ENCODE assay signal across 24 cellular contexts in genomic region chr10:48794074-48794473, GRCh38.
"Had no signal": no experiment of that assay in that cellular context is flagged by ENCODE, and none has a peak within 500 bp of the region (broad histone marks: within the 10 kb centered on the region; RNA-seq: fewer than 3 reads in every experiment).

No MANE protein-coding gene starts in this region.

- H3K27ac ChIP-seq: colonic mucosa, gastrocnemius medialis, heart right ventricle, neural progenitor cell, parathyroid adenoma, psoas muscle, spleen, tibial artery, upper lobe of left lung, uterus had no signal

- H3K9ac ChIP-seq: neural progenitor cell, parathyroid adenoma had no signal

- H3K4me3 ChIP-seq: colonic mucosa, gastrocnemius medialis, heart right ventricle, neural progenitor cell, psoas muscle, spleen, tibial artery, upper lobe of left lung, uterus had no signal

- H3K4me1 ChIP-seq: colonic mucosa, gastrocnemius medialis, neural progenitor cell, parathyroid adenoma, psoas muscle, uterus had no signal

- H3K79me2 ChIP-seq: parathyroid adenoma had no signal

- H3K36me3 ChIP-seq: colonic mucosa, gastrocnemius medialis, heart right ventricle, neural progenitor cell, tibial artery, upper lobe of left lung, uterus had no signal

- H3K27me3 ChIP-seq: colonic mucosa, gastrocnemius medialis, heart right ventricle, neural progenitor cell, spleen, tibial artery, upper lobe of left lung, uterus had no signal

- H2AFZ ChIP-seq: neural progenitor cell, parathyroid adenoma had no signal

- H3K4me2 ChIP-seq: neural progenitor cell had no signal

- DNase-seq: colonic mucosa; dermis blood vessel endothelial cell; endodermal cell; gastrocnemius medialis; heart right ventricle; hypothalamus; occipital lobe; psoas muscle; retina; spleen; stimulated activated CD4-positive, alpha-beta T cell treated with anti-CD3 and anti-CD28 coated beads, Interleukin-15, amount 100 ng/mL, for 24 hours; stimulated activated CD4-positive, alpha-beta T cell treated with anti-CD3 and anti-CD28 coated beads, Interleukin-1b, Interleukin-23, amount 100 ng/mL, for 48 hours; stimulated activated CD4-positive, alpha-beta T cell treated with anti-CD3 and anti-CD28 coated beads, Interleukin-4, amount 100 ng/mL, for 24 hours; tibial artery; upper lobe of left lung; uterus had no signal

- ATAC-seq: gastrocnemius medialis; left lobe of liver; natural killer cell treated with Interleukin-12 subunit alpha and Interleukin-12 subunit beta and Interleukin-15 and Interleukin-18, amount 100 ng/mL, for 72 hours; psoas muscle; sciatic nerve; stimulated activated memory B cell treated with anti-CD40 and anti-IgM and Interleukin-4, amounts not matched to agents 10 μg/mL and 1 μg/mL and 100 μg/mL, for 72 hours had no signal

- H3K9me3 ChIP-seq: colonic mucosa, gastrocnemius medialis, heart right ventricle, psoas muscle, spleen, tibial artery, upper lobe of left lung, uterus had no signal

- FAIRE-seq: endothelial cell of umbilical vein, islet of Langerhans had no signal
